Comparison of ENCODE assay signal across 20 cellular contexts in the genomic region with DNA sequence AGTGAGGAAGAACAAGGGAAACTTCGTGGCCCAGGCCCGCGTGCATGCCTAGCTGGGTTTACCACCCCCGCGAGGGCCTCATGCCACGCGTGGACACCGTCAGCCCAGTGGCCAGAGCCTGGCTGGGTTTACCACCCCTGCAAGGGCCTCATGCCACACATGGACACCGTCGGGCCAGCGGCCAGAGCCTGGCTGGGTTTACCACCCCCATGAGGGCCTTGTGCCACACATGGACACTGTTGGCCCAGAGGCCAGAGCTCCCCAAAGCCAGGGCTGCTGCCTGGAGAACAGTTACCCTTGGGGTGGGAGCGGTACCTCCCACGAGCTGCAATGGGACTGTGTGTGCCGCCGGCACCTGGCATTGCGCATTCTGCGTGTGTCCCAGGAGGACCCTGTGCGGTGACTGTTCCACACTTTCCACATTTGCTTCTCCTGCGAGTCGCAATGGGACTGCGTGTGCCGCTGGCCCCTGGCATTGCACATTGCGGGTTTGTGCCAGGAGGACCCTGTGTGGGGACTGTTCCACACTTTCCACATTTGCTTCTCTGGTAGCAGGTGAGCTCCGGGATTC.
DNase-seq lines count a peak whose midpoint lies in the region; ATAC-seq, FAIRE-seq and TF ChIP-seq lines count a peak whose summit lies in the region.
"Had no signal": no experiment of that assay in that cellular context is flagged by ENCODE, and none has a peak within 500 bp of the region (broad histone marks: within the 10 kb centered on the region; RNA-seq: fewer than 3 reads in every experiment).

No MANE protein-coding gene starts in this region.

- no peak overlapping the region for H3K27ac ChIP-seq in breast epithelium
- no peak overlapping the region for H3K27ac ChIP-seq in mammary epithelial cell (ENCODE audit: insufficient read depth, low read depth, low read length)
- H3K27ac ChIP-seq in transverse colon = no peak overlapping the region
- no peak overlapping the region for H3K27ac ChIP-seq in small intestine (ENCODE audit: low read depth in 1 of 2, low read length in 1 of 2)
- H3K27ac ChIP-seq: esophagus squamous epithelium, gastroesophageal sphincter, GM23248, neural progenitor cell had no signal

- no peak for FAIRE-seq in small intestine (lab: Jason Lieb, UNC)

- H3K4me3 Mint-ChIP-seq in chondrocyte (ENCODE audit: unreplicated experiment) = no peak overlapping the region
- H3K4me3 Mint-ChIP-seq: activated CD4-positive, alpha-beta T cell treated with anti-CD3 and anti-CD28 coated beads, Interleukin-2, amount 10 ng/mL, durations not matched to agents 7 days and 5 days; neural progenitor cell had no signal

- H3K9me3 ChIP-seq in breast epithelium (peaks cover 22 to 23% of the 10 kb centered on the region in 2 donors), mammary epithelial cell (replicated peaks; ENCODE audit: insufficient read depth, low read length) (peaks cover 44% of the 10 kb centered on the region), transverse colon (peaks cover 0 to 13% of the 10 kb centered on the region in 2 donors), small intestine (ENCODE audit: control insufficient read depth, low read depth) (no peaks in the 10 kb centered on the region)

- DNase-seq in breast epithelium (ENCODE audit: low spot score in 2 of 2) (peak; percentile 10 to 35), mammary epithelial cell (no peak), chondrocyte (ENCODE audit: low spot score) (peak; percentile 77), mesenteric fat pad (ENCODE audit: low spot score) (peak; percentile 81), transverse colon (peak; percentile 6), NCI-H2227 treated with DMSO at 0.1 percent for 48 hours (lab: John Stamatoyannopoulos, UW) (no peak), small intestine (no peak)
- DNase-seq: activated CD4-positive, alpha-beta T cell treated with anti-CD3 and anti-CD28 coated beads, Interleukin-2, amount 10 ng/mL, durations not matched to agents 7 days and 5 days; activated gamma-delta T cell treated with Interleukin-2 at 50 U/mL for 16 hours; anterior cingulate cortex; effector memory CD8-positive, alpha-beta T cell; esophagus squamous epithelium; GM23248; KBM-7; NCI-H146; NCI-H774; SHP77 had no signal

- no peaks in the 10 kb centered on the region for H3K79me2 ChIP-seq in mammary epithelial cell (ENCODE audit: insufficient read depth, low read length)

- peaks cover 11% of the 10 kb centered on the region for H3K9me3 Mint-ChIP-seq in chondrocyte (ENCODE audit: low read depth)

- no peak for TF ChIP-seq CTCF in breast epithelium (IDR thresholded peaks at IDR 0.05)
- TF ChIP-seq CTCF in mammary epithelial cell (conservative IDR thresholded peaks at IDR 0.05 in 1 of 2, IDR thresholded peaks at IDR 0.05 in 1 of 2; ENCODE audit: extremely low read depth in 1 of 2, insufficient read depth in 1 of 2, low read depth in 1 of 2, low read length in 2 of 2) = no peak
- no peak for TF ChIP-seq CTCF in chondrocyte (IDR thresholded peaks at IDR 0.05)
- no peak for TF ChIP-seq CTCF in transverse colon (IDR thresholded peaks at IDR 0.05)

- CTCF ChIA-PET in mammary epithelial cell (lab: Charles Lee; ENCODE audit: low non-redundant PET) = no interaction called here

- no peaks in the 10 kb centered on the region for H3K27me3 Mint-ChIP-seq in chondrocyte (ENCODE audit: low read depth)
- H3K27me3 Mint-ChIP-seq: activated CD4-positive, alpha-beta T cell treated with anti-CD3 and anti-CD28 coated beads, Interleukin-2, amount 10 ng/mL, durations not matched to agents 7 days and 5 days had no signal

- H3K4me2 ChIP-seq in mammary epithelial cell (ENCODE audit: insufficient read depth, low read depth, low read length) = no peak overlapping the region
- H3K4me2 ChIP-seq: neural progenitor cell had no signal

- in situ Hi-C loops in mammary epithelial cell (cut with MboI; ENCODE audit: low sequenced_read_pairs in 2 of 2) (no loop called here), transverse colon (cut with MboI; ENCODE audit: low pct_ligation_motif_present in 1 of 4, low pct_unique_long_range_greater_than_20kb in 1 of 4, low sequenced_read_pairs in 3 of 4) (no loop called here)

- H3K27me3 ChIP-seq in breast epithelium (no peaks in the 10 kb centered on the region), mammary epithelial cell (ENCODE audit: insufficient read depth, low read length) (no peaks in the 10 kb centered on the region), transverse colon (no peaks in the 10 kb centered on the region), small intestine (ENCODE audit: control insufficient read depth in 2 of 2, insufficient read depth in 2 of 2, low read length in 2 of 2) (no peaks in the 10 kb centered on the region)
- H3K27me3 ChIP-seq: gastroesophageal sphincter, neural progenitor cell had no signal

- H3K4me3 ChIP-seq in breast epithelium = no peak overlapping the region
- H3K4me3 ChIP-seq in mammary epithelial cell (replicated peaks in 1 of 3; ENCODE audit: insufficient read depth in 1 of 3, low read depth in 2 of 3, low read length in 3 of 3) = no peak overlapping the region
- H3K4me3 ChIP-seq in transverse colon = no peak overlapping the region
- no peak overlapping the region for H3K4me3 ChIP-seq in small intestine (ENCODE audit: low read depth in 1 of 2, low read length in 2 of 2)
- H3K4me3 ChIP-seq: esophagus squamous epithelium, gastroesophageal sphincter, GM23248, neural progenitor cell had no signal

- peaks cover 4% of the 10 kb centered on the region for H3K36me3 Mint-ChIP-seq in chondrocyte (ENCODE audit: low read depth)
- H3K36me3 Mint-ChIP-seq: neural progenitor cell had no signal

- ATAC-seq in HG02678 (IDR thresholded peaks at IDR 0.05; ENCODE audit: unreplicated experiment) = no peak
- ATAC-seq: effector memory CD8-positive, alpha-beta T cell; gastroesophageal sphincter had no signal

- BruUV-seq in mammary epithelial cell (replicated peaks; lab: Mats Ljungman, UMichigan) = no TSS peak

- no peak overlapping the region for H3K27ac Mint-ChIP-seq in chondrocyte (ENCODE audit: unreplicated experiment)
- H3K27ac Mint-ChIP-seq: activated CD4-positive, alpha-beta T cell treated with anti-CD3 and anti-CD28 coated beads, Interleukin-2, amount 10 ng/mL, durations not matched to agents 7 days and 5 days; neural progenitor cell had no signal

- dilution Hi-C loops in mammary epithelial cell (cut with HindIII; ENCODE audit: low sequenced_read_pairs) = no loop called here

- no peak overlapping the region for H2AFZ ChIP-seq in mammary epithelial cell (ENCODE audit: low read depth, low read length)
- H2AFZ ChIP-seq: GM23248, neural progenitor cell had no signal

- 98% methylated on average over 14 of the region's 24 CpGs for WGBS in mammary epithelial cell (ENCODE audit: low coverage, missing lambda C conversion rate)
- WGBS in transverse colon (ENCODE audit: low coverage in 1 of 2), 2 donors = 93 to 99% methylated on average over 10 to 24 of the region's 24 CpGs
- WGBS in small intestine, 3 donors = 95 to 96% (median 96%) methylated on average over 24 of the region's 24 CpGs

- no peaks in the 10 kb centered on the region for H3K36me3 ChIP-seq in breast epithelium
- H3K36me3 ChIP-seq in mammary epithelial cell (ENCODE audit: insufficient read depth, low read length) = no peaks in the 10 kb centered on the region
- H3K36me3 ChIP-seq in transverse colon = no peaks in the 10 kb centered on the region
- H3K36me3 ChIP-seq in small intestine (ENCODE audit: control insufficient read depth in 2 of 2, insufficient read depth in 2 of 2, low read length in 2 of 2) = no peaks in the 10 kb centered on the region
- H3K36me3 ChIP-seq: esophagus squamous epithelium, gastroesophageal sphincter, neural progenitor cell had no signal

- no peak overlapping the region for H3K9ac ChIP-seq in mammary epithelial cell (ENCODE audit: insufficient read depth, low read length)
- H3K9ac ChIP-seq: GM23248, neural progenitor cell had no signal

- TF ChIP-seq POLR2A in breast epithelium (IDR thresholded peaks at IDR 0.05) (no peak), transverse colon (IDR thresholded peaks at IDR 0.05) (no peak)

- H3K4me1 Mint-ChIP-seq in chondrocyte (ENCODE audit: low read depth) = peaks cover 52% of the 10 kb centered on the region

- no peak for TF ChIP-seq EP300 in transverse colon (IDR thresholded peaks at IDR 0.05; ENCODE audit: low read depth)

- intact Hi-C loops in breast epithelium (cut with DNase I; ENCODE audit: low total_unique reads) (no loop called here), mammary epithelial cell (cut with micrococcal nuclease) (no loop called here), transverse colon (cut with DNase I; ENCODE audit: low total_unique reads) (no loop called here)

- H3K4me1 ChIP-seq in breast epithelium (peaks cover 9 to 12% of the 10 kb centered on the region in 2 donors), mammary epithelial cell (ENCODE audit: insufficient read depth, low read length) (no peaks in the 10 kb centered on the region), transverse colon (peaks cover 12 to 28% (median 16%) of the 10 kb centered on the region in 4 donors), small intestine (ENCODE audit: control insufficient read depth in 2 of 2, insufficient read depth in 1 of 2, low read depth in 1 of 2, low read length in 1 of 2) (no peaks in the 10 kb centered on the region)
- H3K4me1 ChIP-seq: neural progenitor cell had no signal

- no peaks in the 10 kb centered on the region for H4K20me1 ChIP-seq in mammary epithelial cell (ENCODE audit: insufficient read depth, low read length)

Comparison
In these comparisons a context has a peak if more than half of its experiments do, and no peak if none do; other contexts are left out.
1. DNase-seq: peak in breast epithelium (2 of 2), chondrocyte (single experiment), mesenteric fat pad (single experiment) and transverse colon (single experiment); none in mammary epithelial cell (single experiment), NCI-H2227 treated with DMSO at 0.1 percent for 48 hours (single experiment) and small intestine (single experiment).